25 cellular contexts compared by ENCODE assay signal in genomic region chr9:85427749-85428148, GRCh38.
"Had no signal": no experiment of that assay in that cellular context is flagged by ENCODE, and none has a peak within 500 bp of the region (broad histone marks: within the 10 kb centered on the region; RNA-seq: fewer than 3 reads in every experiment).

No MANE protein-coding gene starts in this region.

- DNase-seq: activated CD4-positive, alpha-beta memory T cell treated with anti-CD3 and anti-CD28 coated beads, Interleukin-2, amount 10 ng/mL, durations not matched to agents 7 days and 5 days; activated CD4-positive, alpha-beta T cell treated with anti-CD3 and anti-CD28 coated beads for 36 hours; activated CD4-positive, alpha-beta T cell treated with anti-CD3 and anti-CD28 coated beads, Interleukin-2, amount 50 U/mL, for 1 hour; activated gamma-delta T cell treated with Interleukin-2 at 50 U/mL for 16 hours; activated naive CD4-positive, alpha-beta T cell treated with anti-CD3 and anti-CD28 coated beads, Interleukin-2, amount 50 U/mL, for 16 hours; activated T-cell treated with anti-CD3 and anti-CD28 coated beads for 4 hours; activated T-cell treated with anti-CD3 and anti-CD28 coated beads, Interleukin-2, amount 50 U/mL, for 72 hours; aorta; central memory CD4-positive, alpha-beta T cell; MG63; MV-4-11; NCI-H1092 treated with DMSO at 0.1 percent for 48 hours; NCI-H1417 treated with DMSO at 0.1 percent for 48 hours; NCI-H1694; NCI-H2029; NCI-H2107; NCI-H510A treated with DMSO at 0.1 percent for 48 hours; OCI-M1; RPMI8226; T-helper 1 cell had no signal

- H3K4me3 Mint-ChIP-seq: activated CD4-positive, alpha-beta memory T cell treated with anti-CD3 and anti-CD28 coated beads, Interleukin-2, amount 10 ng/mL, durations not matched to agents 7 days and 5 days; activated CD4-positive, alpha-beta T cell treated with anti-CD3 and anti-CD28 coated beads for 36 hours; activated T-cell treated with anti-CD3 and anti-CD28 coated beads, Interleukin-2, amount 50 U/mL, for 72 hours had no signal

- H3K4me3 ChIP-seq: MG63, SK-N-MC had no signal

- H3K9me3 Mint-ChIP-seq: activated CD4-positive, alpha-beta memory T cell treated with anti-CD3 and anti-CD28 coated beads, Interleukin-2, amount 10 ng/mL, durations not matched to agents 7 days and 5 days; activated T-cell treated with anti-CD3 and anti-CD28 coated beads, Interleukin-2, amount 50 U/mL, for 72 hours; activated T-helper 2 cell treated with anti-CD3 and anti-CD28 coated beads, Interferon-gamma antibody, Interleukin-2, Interleukin-4, amounts not matched to agents 10 μg/mL and 5 μg/mL and 100 μg/mL, durations not matched to agents 14 hours and 24 hours and 36 hours had no signal

- ATAC-seq: activated CD4-positive, alpha-beta T cell treated with anti-CD3 and anti-CD28 coated beads for 36 hours; activated T-cell treated with anti-CD3 and anti-CD28 coated beads, Interleukin-2, amount 50 U/mL, for 72 hours; Panc1; Right ventricle myocardium inferior had no signal

- H3K4me1 Mint-ChIP-seq: activated CD4-positive, alpha-beta memory T cell treated with anti-CD3 and anti-CD28 coated beads, Interleukin-2, amount 10 ng/mL, durations not matched to agents 7 days and 5 days; activated CD4-positive, alpha-beta T cell treated with anti-CD3 and anti-CD28 coated beads for 36 hours had no signal

- H3K27ac Mint-ChIP-seq: activated CD4-positive, alpha-beta memory T cell treated with anti-CD3 and anti-CD28 coated beads, Interleukin-2, amount 10 ng/mL, durations not matched to agents 7 days and 5 days; activated CD4-positive, alpha-beta T cell treated with anti-CD3 and anti-CD28 coated beads for 36 hours; activated T-cell treated with anti-CD3 and anti-CD28 coated beads, Interleukin-2, amount 50 U/mL, for 72 hours; activated T-helper 2 cell treated with anti-CD3 and anti-CD28 coated beads, Interferon-gamma antibody, Interleukin-2, Interleukin-4, amounts not matched to agents 10 μg/mL and 5 μg/mL and 100 μg/mL, durations not matched to agents 14 hours and 24 hours and 36 hours had no signal

- H3K36me3 ChIP-seq: MG63 had no signal

- H3K27ac ChIP-seq: SK-N-MC, VCaP had no signal

- H3K9me3 ChIP-seq: MG63 had no signal
